In genomic region chr5:67305913-67306710, GRCh38 we compare ENCODE assay signal across 13 cellular contexts.
A peak's percentile ranks its signal among the peaks of the same experiment; 100 is the strongest.
DNase-seq lines count a peak whose midpoint lies in the region; ATAC-seq, FAIRE-seq and TF ChIP-seq lines count a peak whose summit lies in the region.
"Had no signal": no experiment of that assay in that cellular context is flagged by ENCODE, and none has a peak within 500 bp of the region (broad histone marks: within the 10 kb centered on the region; RNA-seq: fewer than 3 reads in every experiment).

No MANE protein-coding gene starts in this region.

- TF ChIP-seq CTCF in endothelial cell of umbilical vein (IDR thresholded peaks at IDR 0.05; ENCODE audit: extremely low read depth in 1 of 2, insufficient read depth in 1 of 2, low read depth in 1 of 2, low read length in 2 of 2), result no peak

- H3K9me1 ChIP-seq in endothelial cell of umbilical vein (replicated peaks; ENCODE audit: control insufficient read depth, extremely low read depth, insufficient read depth, low read length), result no peaks in the 10 kb centered on the region

- FAIRE-seq in endothelial cell of umbilical vein (lab: Jason Lieb, UNC) (peak; percentile 40), GM19239 (lab: Jason Lieb, UNC) (no peak)
- FAIRE-seq: H1 had no signal

- H3K36me3 ChIP-seq in endothelial cell of umbilical vein (ENCODE audit: control insufficient read depth in 2 of 2, extremely low read depth in 1 of 2, insufficient read depth in 2 of 2, low read length in 2 of 2), result no peaks in the 10 kb centered on the region
- H3K36me3 ChIP-seq in trophoblast cell (ENCODE audit: control insufficient read depth in 1 of 2, insufficient read depth in 2 of 2, low read length in 2 of 2), result no peaks in the 10 kb centered on the region

- POLR2A ChIA-PET in endothelial cell of umbilical vein (lab: Charles Lee), result no interaction called here

- peak; percentile 47 for DNase-seq in ELR (ENCODE audit: low read depth)
- DNase-seq in endothelial cell of umbilical vein (ENCODE audit: low read depth, low spot score), result peak; percentile 77
- DNase-seq in trophoblast cell, result no peak
- no peak for DNase-seq in GM19239 (ENCODE audit: insufficient read length, low spot score)
- DNase-seq in COLO829 (ENCODE audit: low spot score), result no peak
- DNase-seq: activated B cell treated with CpG ODN at 0.5 μM for 24 hours; activated naive CD4-positive, alpha-beta T cell treated with Interleukin-2 at 50 U/mL for 16 hours; NCI-H1417 had no signal

- no peak overlapping the region for H3K23ac ChIP-seq in trophoblast cell (ENCODE audit: low read length)

- H4K12ac ChIP-seq in trophoblast cell (ENCODE audit: low read depth, low read length), result no peak overlapping the region

- no CpG with 5 or more reads among the region's 9 CpGs for WGBS in trophoblast cell (ENCODE audit: extremely low coverage, insufficient coverage, insufficient read length)

- H3K79me2 ChIP-seq in endothelial cell of umbilical vein (ENCODE audit: control insufficient read depth, insufficient read depth, low read length) (no peaks in the 10 kb centered on the region), trophoblast cell (ENCODE audit: control insufficient read depth, insufficient read depth, low read length, poor library complexity) (no peaks in the 10 kb centered on the region)

- intact Hi-C loops in endothelial cell of umbilical vein (cut with micrococcal nuclease), result loop anchor here (1.0 to 10.0 kb wide), 6 partner anchors 9 to 909 kb away; partner anchors contain the start of gene PIK3R1

- no peak overlapping the region for H3K9ac ChIP-seq in endothelial cell of umbilical vein (replicated peaks; ENCODE audit: extremely low read depth, insufficient read depth, low read length)
- no peak overlapping the region for H3K9ac ChIP-seq in trophoblast cell (ENCODE audit: low read length)

- TSS peak; percentile 52 for BruUV-seq in endothelial cell of umbilical vein (replicated peaks; lab: Mats Ljungman, UMichigan)

- H2BK5ac ChIP-seq in trophoblast cell (ENCODE audit: low read depth, low read length, poor library complexity), result no peak overlapping the region

- H3K27ac ChIP-seq in endothelial cell of umbilical vein (ENCODE audit: insufficient read depth, low read depth, low read length) (peak overlapping the region; percentile 50), trophoblast cell (ENCODE audit: low read depth, low read length) (peak overlapping the region; percentile 45)

- no peak overlapping the region for H3K14ac ChIP-seq in trophoblast cell (ENCODE audit: low read length)

- peak overlapping the region; percentile 16 for H2BK12ac ChIP-seq in trophoblast cell (ENCODE audit: low read length)

- no peak overlapping the region for H3K18ac ChIP-seq in trophoblast cell (ENCODE audit: low read length)

- H4K8ac ChIP-seq in trophoblast cell (ENCODE audit: low read depth, low read length), result no peak overlapping the region

- peak overlapping the region; percentile 71 for H2AFZ ChIP-seq in endothelial cell of umbilical vein (ENCODE audit: low read depth, low read length)
- no peak overlapping the region for H2AFZ ChIP-seq in trophoblast cell (ENCODE audit: insufficient read depth, low read length, poor library complexity)

- peaks cover 4% of the 10 kb centered on the region for H3K79me1 ChIP-seq in trophoblast cell (ENCODE audit: low read length)

- dilution Hi-C loops in endothelial cell of umbilical vein (cut with MboI; ENCODE audit: extremely low pct_ligation_motif_present, low sequenced_read_pairs), result no loop called here

- H2AK5ac ChIP-seq in trophoblast cell (ENCODE audit: low read length), result no peak overlapping the region

- H4K91ac ChIP-seq in trophoblast cell (ENCODE audit: low read depth, low read length), result peak overlapping the region; percentile 3

- no peaks in the 10 kb centered on the region for H4K20me1 ChIP-seq in endothelial cell of umbilical vein (replicated peaks; ENCODE audit: control insufficient read depth, extremely low read depth, insufficient read depth, low read length)

- ATAC-seq in GM18909 (IDR thresholded peaks at IDR 0.05; ENCODE audit: poor library complexity, unreplicated experiment), result no peak
- ATAC-seq in HG03097 (IDR thresholded peaks at IDR 0.05; ENCODE audit: low FRiP score, unreplicated experiment), result no peak
- ATAC-seq: left lobe of liver had no signal

- no peak overlapping the region for H3K4ac ChIP-seq in trophoblast cell (ENCODE audit: low read depth, low read length)

- CTCF ChIA-PET in endothelial cell of umbilical vein (lab: Charles Lee), result interaction anchor here (0.7 to 3.3 kb wide), 5 partner anchors 9 to 947 kb away, joined by 3 to 23 read pairs (median 4); no protein-coding TSS in a partner anchor

- peak overlapping the region; percentile 8 for H3K4me2 ChIP-seq in endothelial cell of umbilical vein (ENCODE audit: insufficient read depth, low read length)
- no peak overlapping the region for H3K4me2 ChIP-seq in trophoblast cell (ENCODE audit: low read length)

- H3K27me3 ChIP-seq in endothelial cell of umbilical vein (ENCODE audit: control insufficient read depth in 2 of 2, insufficient read depth in 2 of 2, low read length in 2 of 2) (no peaks in the 10 kb centered on the region), trophoblast cell (ENCODE audit: insufficient read depth, low read length) (no peaks in the 10 kb centered on the region)

- H3K9me3 ChIP-seq in endothelial cell of umbilical vein (replicated peaks; ENCODE audit: control insufficient read depth, insufficient read depth, low read length), result no peaks in the 10 kb centered on the region
- no peaks in the 10 kb centered on the region for H3K9me3 ChIP-seq in trophoblast cell (ENCODE audit: insufficient read depth, low read depth, low read length)

- peaks cover 58% of the 10 kb centered on the region for H3K4me1 ChIP-seq in endothelial cell of umbilical vein (ENCODE audit: control insufficient read depth, extremely low read depth, insufficient read depth, low read length)
- H3K4me1 ChIP-seq in trophoblast cell (ENCODE audit: control insufficient read depth in 1 of 2, insufficient read depth in 2 of 2, low read length in 2 of 2), result peaks cover 8 to 12% of the 10 kb centered on the region in 2 experiments

- H2BK120ac ChIP-seq in trophoblast cell (ENCODE audit: insufficient read depth, low read length, poor library complexity), result no peak overlapping the region

- H3K4me3 ChIP-seq in endothelial cell of umbilical vein (replicated peaks in 1 of 3; ENCODE audit: insufficient read depth in 1 of 3, low read depth in 1 of 3, low read length in 3 of 3) (no peak overlapping the region), trophoblast cell (ENCODE audit: low read depth, low read length) (no peak overlapping the region)

- TF ChIP-seq POLR2A in endothelial cell of umbilical vein (IDR thresholded peaks at IDR 0.05; ENCODE audit: low read depth, low read length), result no peak

TF ChIP-seq in PFSK-1, 5 proteins besides CTCF, POLR2A, EP300 and RAD21:
- TF ChIP-seq FOXP2 (optimal IDR thresholded peaks at IDR 0.05; ENCODE audit: borderline replicate concordance, extremely low read depth, extremely low read length, insufficient read depth) (no peak), TAF1 (IDR thresholded peaks at IDR 0.05; ENCODE audit: borderline replicate concordance, insufficient read depth, low read length) (0 out of 2 replicates have a peak, but pooled peaks have one; percentile 13), POLR2AphosphoS5 (IDR thresholded peaks at IDR 0.05; ENCODE audit: low read depth, low read length) (no peak), SIN3A (IDR thresholded peaks at IDR 0.05; ENCODE audit: borderline replicate concordance, insufficient read depth, low read length) (no peak)

TF ChIP-seq in endothelial cell of umbilical vein, 7 proteins besides CTCF, POLR2A, EP300 and RAD21:
- TF ChIP-seq POLR2AphosphoS5 (IDR thresholded peaks at IDR 0.05; ENCODE audit: insufficient read depth, low read depth, low read length) (peak; percentile 66), FOS (IDR thresholded peaks at IDR 0.05; ENCODE audit: borderline replicate concordance, insufficient read depth, low read length) (peak; percentile 74), JUN (IDR thresholded peaks at IDR 0.05; ENCODE audit: borderline replicate concordance, insufficient read depth, insufficient read length, low read depth) (peak; percentile 54), MYC (IDR thresholded peaks at IDR 0.05; ENCODE audit: low read depth, low read length) (no peak), GATA2 (IDR thresholded peaks at IDR 0.05; ENCODE audit: insufficient read depth, insufficient read length, low read depth, low read length) (peak; percentile 88)

Comparison
In these comparisons a context has a peak if more than half of its experiments do, and no peak if none do; other contexts are left out.
1. DNase-seq: peak in ELR (single experiment) and endothelial cell of umbilical vein (single experiment); none in trophoblast cell (0 of 2), GM19239 (single experiment) and COLO829 (single experiment).